13 cellular contexts compared by ENCODE assay signal in genomic region chr6:22236626-22237414, GRCh38.
DNase-seq lines count a peak whose midpoint lies in the region; ATAC-seq and TF ChIP-seq lines count a peak whose summit lies in the region.
"Had no signal": no experiment of that assay in that cellular context is flagged by ENCODE, and none has a peak within 500 bp of the region (broad histone marks: within the 10 kb centered on the region; RNA-seq: fewer than 3 reads in every experiment).

No MANE protein-coding gene starts in this region.

- peak overlapping the region in 1 of 2 experiments; percentile 11; a peak in 1 of 4 replicates for H4K8ac ChIP-seq in IMR-90 (ENCODE audit: low read depth in 2 of 2, low read length in 2 of 2)

- H3K4me1 Mint-ChIP-seq in activated CD4-positive, alpha-beta memory T cell treated with anti-CD3 and anti-CD28 coated beads for 36 hours (ENCODE audit: low read depth) = no peaks in the 10 kb centered on the region
- H3K4me1 Mint-ChIP-seq: natural killer cell had no signal

- no peak overlapping the region for H3K4me3 ChIP-seq in IMR-90 (ENCODE audit: insufficient read depth, low read depth, low read length)
- H3K4me3 ChIP-seq in astrocyte of the cerebellum (ENCODE audit: low read depth, low read length) = no peak overlapping the region

- H3K9me3 Mint-ChIP-seq in activated CD4-positive, alpha-beta memory T cell treated with anti-CD3 and anti-CD28 coated beads for 36 hours = peaks cover 8% of the 10 kb centered on the region

- WGBS in IMR-90 (ENCODE audit: extremely low coverage in 2 of 2, insufficient read length in 1 of 2), 2 experiments = 10% methylated on average over 2 of the region's 6 CpGs; no CpG with 5 or more reads in 1 of the 2 experiments

- BruUV-seq in IMR-90 (replicated peaks; lab: Mats Ljungman, UMichigan) = no TSS peak

- H2BK20ac ChIP-seq in IMR-90 (ENCODE audit: low read depth, low read length) = peak overlapping the region; percentile 49; the same call in 1 of the 2 replicates

- H3K79me1 ChIP-seq in IMR-90 (ENCODE audit: low read depth in 1 of 2, low read length in 2 of 2) = no peaks in the 10 kb centered on the region

- peak overlapping the region; percentile 44 for H2AK5ac ChIP-seq in IMR-90 (ENCODE audit: low read depth, low read length)

- no peaks in the 10 kb centered on the region for H3K27me3 ChIP-seq in IMR-90 (ENCODE audit: control insufficient read depth, insufficient read depth, low read length)

- in situ Hi-C loops in IMR-90 (cut with MboI; ENCODE audit: low sequenced_read_pairs) = no loop called here
- in situ Hi-C loops in astrocyte of the cerebellum (cut with HindIII; ENCODE audit: low sequenced_read_pairs) = no loop called here

- no peak overlapping the region for H3K4ac ChIP-seq in IMR-90 (ENCODE audit: low read depth, low read length)

- H3K27me3 Mint-ChIP-seq in activated CD4-positive, alpha-beta memory T cell treated with anti-CD3 and anti-CD28 coated beads for 36 hours = no peaks in the 10 kb centered on the region

- intact Hi-C loops in IMR-90 (cut with micrococcal nuclease) = no loop called here
- intact Hi-C loops in activated CD4-positive, alpha-beta memory T cell treated with anti-CD3 and anti-CD28 coated beads for 36 hours (cut with micrococcal nuclease) = no loop called here

- no peak overlapping the region; the same call in 1 of the 2 replicates for H3K4me2 ChIP-seq in IMR-90 (ENCODE audit: low read depth, low read length)
- H3K4me2 ChIP-seq: KMS-11 had no signal

- 0 out of 2 replicates have a peak, but pooled peaks cover 4% of the 10 kb centered on the region for H3K4me1 ChIP-seq in IMR-90 (ENCODE audit: control insufficient read depth, insufficient read depth, low read length)

- no peaks in the 10 kb centered on the region for H4K20me1 ChIP-seq in IMR-90 (ENCODE audit: insufficient read depth, low read length)

- H2AK9ac ChIP-seq in IMR-90 (replicated peaks; ENCODE audit: low read depth, low read length, poor library complexity) = no peak overlapping the region

- peak overlapping the region; percentile 11; the same call in 1 of the 2 replicates for H2BK120ac ChIP-seq in IMR-90 (ENCODE audit: low read depth, low read length)

- H4K91ac ChIP-seq in IMR-90 (ENCODE audit: insufficient read depth, low read depth, low read length) = peak overlapping the region; percentile 60

- H3K23ac ChIP-seq in IMR-90 (ENCODE audit: low read depth, low read length) = no peak overlapping the region

- peak overlapping the region; percentile 0 for H2AFZ ChIP-seq in IMR-90 (replicated peaks; ENCODE audit: low read length, poor library complexity)

- no peak overlapping the region for H3K56ac ChIP-seq in IMR-90 (ENCODE audit: extremely low read depth, insufficient read depth, low read length)

- DNase-seq in AG08396 (ENCODE audit: low spot score) = peak; percentile 32
- peak; percentile 95 for DNase-seq in IMR-90
- peak; percentile 48 for DNase-seq in astrocyte of the cerebellum (ENCODE audit: low read depth)
- DNase-seq in islet precursor cell = peak; percentile 68
- DNase-seq in activated CD4-positive, alpha-beta memory T cell treated with anti-CD3 and anti-CD28 coated beads for 36 hours = no peak
- DNase-seq in SW480 (ENCODE audit: low spot score) = no peak
- DNase-seq in activated CD4-positive, alpha-beta T cell treated with anti-CD3 and anti-CD28 coated beads for 4 hours = no peak
- DNase-seq: C1 segment of cervical spinal cord; natural killer cell; NK-92 treated with Interleukin-12 subunit alpha and Interleukin-12 subunit beta, amount 100 ng/mL, for 24 hours; stimulated activated naive CD8-positive, alpha-beta T cell treated with anti-CD3 and anti-CD28 coated beads, Interleukin-15, Interleukin-2, amounts not matched to agents 100 U/mL and 50 U/mL, for 24 hours had no signal

- no peaks in the 10 kb centered on the region for H3K36me3 Mint-ChIP-seq in activated CD4-positive, alpha-beta memory T cell treated with anti-CD3 and anti-CD28 coated beads for 36 hours
- H3K36me3 Mint-ChIP-seq: natural killer cell had no signal

- no peak overlapping the region for H3K18ac ChIP-seq in IMR-90 (ENCODE audit: low read depth, low read length)

- ATAC-seq in IMR-90 (ENCODE audit: low read depth) (peak; percentile 90), GM18907 (IDR thresholded peaks at IDR 0.05; ENCODE audit: unreplicated experiment) (no peak)
- ATAC-seq: natural killer cell; stimulated activated naive CD8-positive, alpha-beta T cell treated with anti-CD3 and anti-CD28 coated beads, Interleukin-15, Interleukin-2, amounts not matched to agents 100 U/mL and 50 U/mL, for 24 hours had no signal

- no peaks in the 10 kb centered on the region for H3K9me3 ChIP-seq in IMR-90 (ENCODE audit: control insufficient read depth, insufficient read depth, low read length)

- no peak overlapping the region for H3K9ac ChIP-seq in IMR-90 (ENCODE audit: low read depth, low read length)
- H3K9ac ChIP-seq: KMS-11 had no signal

- 0 out of 2 replicates have a peak, but pooled peaks have one; percentile 9 for TF ChIP-seq RAD21 in IMR-90 (IDR thresholded peaks at IDR 0.05; ENCODE audit: low read length)

- POLR2A ChIA-PET in IMR-90 (lab: Charles Lee; ENCODE audit: unreplicated experiment) = no interaction called here
- POLR2A ChIA-PET in activated CD4-positive, alpha-beta memory T cell treated with anti-CD3 and anti-CD28 coated beads for 36 hours (lab: Charles Lee) = no interaction called here

- no peak overlapping the region; the same call in 2 of the 3 replicates for H2BK15ac ChIP-seq in IMR-90 (ENCODE audit: low read depth, low read length)

- no peak for TF ChIP-seq CTCF in IMR-90 (conservative IDR thresholded peaks at IDR 0.05; ENCODE audit: low read depth, low read length)
- no peak for TF ChIP-seq CTCF in astrocyte of the cerebellum (IDR thresholded peaks at IDR 0.05; ENCODE audit: low read depth, low read length, missing control alignments)

- H3K9me1 ChIP-seq in IMR-90 (ENCODE audit: insufficient read depth, low read length) = no peaks in the 10 kb centered on the region; the same call in 1 of the 2 replicates

- no peak overlapping the region for H3K27ac Mint-ChIP-seq in activated CD4-positive, alpha-beta memory T cell treated with anti-CD3 and anti-CD28 coated beads for 36 hours
- H3K27ac Mint-ChIP-seq: natural killer cell had no signal

- CTCF ChIA-PET in IMR-90 (lab: Yijun Ruan, JAX) = no interaction called here
- CTCF ChIA-PET in activated CD4-positive, alpha-beta memory T cell treated with anti-CD3 and anti-CD28 coated beads for 36 hours (lab: Charles Lee) = no interaction called here

- no peak overlapping the region for H3K4me3 Mint-ChIP-seq in activated CD4-positive, alpha-beta memory T cell treated with anti-CD3 and anti-CD28 coated beads for 36 hours
- H3K4me3 Mint-ChIP-seq: natural killer cell had no signal

- H3K36me3 ChIP-seq in IMR-90 (ENCODE audit: control insufficient read depth, insufficient read depth, low read length) = no peaks in the 10 kb centered on the region

- dilution Hi-C loops in IMR-90 (cut with HindIII; ENCODE audit: low sequenced_read_pairs, unreplicated experiment) = no loop called here

- H2BK5ac ChIP-seq in IMR-90 (ENCODE audit: low read depth, low read length, poor library complexity, severe bottlenecking) = peak overlapping the region; percentile 17

- H3K27ac ChIP-seq in IMR-90 (ENCODE audit: insufficient read depth, low read length) = no peak overlapping the region
- H3K27ac ChIP-seq: KMS-11 had no signal

- no peak for TF ChIP-seq POLR2A in IMR-90 (IDR thresholded peaks at IDR 0.05; ENCODE audit: low read depth, low read length)

- H4K5ac ChIP-seq in IMR-90 (ENCODE audit: low read depth, low read length) = no peak overlapping the region

- H3K14ac ChIP-seq in IMR-90 (replicated peaks; ENCODE audit: low read depth, low read length) = no peak overlapping the region; the same call in 1 of the 2 replicates

TF ChIP-seq in IMR-90, 13 proteins besides CTCF, POLR2A, EP300 and RAD21:
- TF ChIP-seq MXI1 (IDR thresholded peaks at IDR 0.05; ENCODE audit: borderline replicate concordance, low read depth, low read length) (no peak), CHD1 (IDR thresholded peaks at IDR 0.05; ENCODE audit: low read depth, low read length) (no peak), ELK1 (IDR thresholded peaks at IDR 0.05; ENCODE audit: borderline replicate concordance, low read depth, low read length) (no peak), BHLHE40 (IDR thresholded peaks at IDR 0.05; ENCODE audit: low read depth, low read length) (peak; percentile 36; the same call in 1 of the 2 replicates), NFE2L2 (IDR thresholded peaks at IDR 0.05; ENCODE audit: low read depth, low read length) (no peak), MAZ (IDR thresholded peaks at IDR 0.05; ENCODE audit: borderline replicate concordance, low read depth, low read length) (no peak), USF2 (IDR thresholded peaks at IDR 0.05; ENCODE audit: low read depth, low read length) (no peak), MAFK (IDR thresholded peaks at IDR 0.05; ENCODE audit: low read depth, low read length) (no peak; the same call in 1 of the 2 replicates), FOS (IDR thresholded peaks at IDR 0.05; ENCODE audit: low read depth, low read length) (peak; percentile 71), SMC3 (IDR thresholded peaks at IDR 0.05; ENCODE audit: low read depth, low read length) (0 out of 2 replicates have a peak, but pooled peaks have one; percentile 6), RCOR1 (IDR thresholded peaks at IDR 0.05; ENCODE audit: insufficient replicate concordance, low read length) (peak; percentile 9), CEBPB (IDR thresholded peaks at IDR 0.05; ENCODE audit: low read depth, low read length) (0 out of 2 replicates have a peak, but pooled peaks have one; percentile 29), RFX5 (IDR thresholded peaks at IDR 0.05; ENCODE audit: low read depth, low read length) (no peak)

Comparison
In these comparisons a context has a peak if more than half of its experiments do, and no peak if none do; other contexts are left out.
1. DNase-seq: peak in AG08396 (single experiment), IMR-90 (single experiment), astrocyte of the cerebellum (single experiment) and islet precursor cell (single experiment); none in activated CD4-positive, alpha-beta memory T cell treated with anti-CD3 and anti-CD28 coated beads for 36 hours (single experiment), SW480 (single experiment) and activated CD4-positive, alpha-beta T cell treated with anti-CD3 and anti-CD28 coated beads for 4 hours (0 of 2).